In the genomic region with DNA sequence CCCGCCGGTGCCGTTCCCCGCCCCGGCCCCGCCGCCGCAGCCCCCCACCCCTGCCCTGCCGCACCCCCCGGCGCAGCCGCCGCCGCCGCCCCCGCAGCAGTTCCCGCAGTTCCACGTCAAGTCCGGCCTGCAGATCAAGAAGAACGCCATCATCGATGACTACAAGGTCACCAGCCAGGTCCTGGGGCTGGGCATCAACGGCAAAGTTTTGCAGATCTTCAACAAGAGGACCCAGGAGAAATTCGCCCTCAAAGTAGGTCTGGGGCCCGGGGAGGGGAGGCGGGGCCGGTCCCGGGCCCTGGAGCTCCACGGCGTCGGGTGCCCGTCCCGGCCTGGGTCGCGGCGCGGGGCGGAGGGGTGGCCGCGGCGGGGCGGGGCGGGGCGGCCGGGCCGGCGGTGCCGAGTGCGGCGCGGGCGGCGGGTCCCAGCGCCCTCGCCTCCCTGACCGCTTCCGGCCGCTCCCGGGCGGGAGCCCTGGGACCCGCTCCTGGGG, we compare ENCODE assay signal across 8 cellular contexts. TPM values are rescaled to one million over a fixed set of nuclear protein-coding genes. Genes with fewer than 3 reads are reported as not detected.
DNase-seq lines count a peak whose midpoint lies in the region; ATAC-seq, FAIRE-seq and TF ChIP-seq lines count a peak whose summit lies in the region.

No MANE protein-coding gene starts in this region.

- no peaks in the 10 kb centered on the region for H3K9me3 Mint-ChIP-seq in central memory CD8-positive, alpha-beta T cell

- no peak for FAIRE-seq in HepG2 (lab: Jason Lieb, UNC)

- peak overlapping the region; percentile 91 for H3K27ac Mint-ChIP-seq in central memory CD8-positive, alpha-beta T cell (ENCODE audit: low read depth)

- no peaks in the 10 kb centered on the region for H3K9me3 ChIP-seq in HepG2 (ENCODE audit: low read length)

- peaks cover 42% of the 10 kb centered on the region for H3K79me2 ChIP-seq in HepG2 (ENCODE audit: insufficient read depth, low read length)

- CTCF ChIA-PET in HepG2 (lab: Yijun Ruan, JAX; ENCODE audit: low intra/inter-chr PET ratio, low total read pairs) = no interaction called here

- no peak for TF ChIP-seq CTCF in GM12864 (IDR thresholded peaks at IDR 0.05; ENCODE audit: low read depth, low read length, missing control alignments)
- no peak for TF ChIP-seq CTCF in HepG2 (CRISPR knock-in tag; IDR thresholded peaks at IDR 0.05)

- POLR2A ChIA-PET in HepG2 (lab: Yijun Ruan, JAX) = interaction anchor here (1.0 kb wide), 3 partner anchors 10 to 73 kb away, joined by 3 read pairs; no protein-coding TSS in a partner anchor

- BruUV-seq in HepG2 (replicated peaks; lab: Mats Ljungman, UMichigan) = no TSS peak

- H3K27ac ChIP-seq in HepG2 (ENCODE audit: extremely low read length, insufficient read depth, low read length) = peak overlapping the region; percentile 84

- DNase-seq in GM12864 (ENCODE audit: low read depth) (no peak), SW480 (ENCODE audit: low spot score) (peak; percentile 60), HepG2 (ENCODE audit: low spot score) (no peak), dedifferentiated amniotic fluid mesenchymal stem cell (ENCODE audit: extremely low spot score) (no peak)
- no peak for DNase-seq in central memory CD8-positive, alpha-beta T cell (ENCODE audit: low spot score in 2 of 2)
- peak; percentile 69 for DNase-seq in stimulated activated CD8-positive, alpha-beta memory T cell treated with anti-CD3 and anti-CD28 coated beads, Interleukin-4, amount 100 ng/mL, for 48 hours

- WGBS in HepG2 (ENCODE audit: low lambda C conversion rate) = no CpG with 5 or more reads among the region's 60 CpGs

- H3K36me3 ChIP-seq in HepG2 (replicated peaks in 1 of 2; ENCODE audit: control insufficient read depth in 1 of 2, insufficient read depth in 2 of 2, low read length in 2 of 2) = peaks cover 0 to 1% of the 10 kb centered on the region in 2 experiments; a peak in 1 of 5 replicates

- no peak overlapping the region for H2AFZ ChIP-seq in HepG2 (ENCODE audit: low read length)

- peak; percentile 31 for ATAC-seq in HG02678 (IDR thresholded peaks at IDR 0.05; ENCODE audit: unreplicated experiment)
- ATAC-seq in central memory CD8-positive, alpha-beta T cell (replicated peaks; ENCODE audit: extremely low read depth, poor library complexity, severe bottlenecking) = peak; percentile 33
- peak; percentile 51 for ATAC-seq in HepG2
- ATAC-seq in HG02970 (IDR thresholded peaks at IDR 0.05; ENCODE audit: low FRiP score, unreplicated experiment) = no peak

- peaks cover 80% of the 10 kb centered on the region for H3K4me1 ChIP-seq in HepG2 (ENCODE audit: insufficient read depth, low read length)

- H3K4me2 ChIP-seq in HepG2 (ENCODE audit: low read depth, low read length) = peak overlapping the region; percentile 95

- H3K27me3 Mint-ChIP-seq in central memory CD8-positive, alpha-beta T cell = no peaks in the 10 kb centered on the region

- no peak for TF ChIP-seq RAD21 in HepG2 (CRISPR knock-in tag; IDR thresholded peaks at IDR 0.05)

- TF ChIP-seq EP300 in HepG2 (IDR thresholded peaks at IDR 0.05; ENCODE audit: low read depth in 2 of 2, low read length in 2 of 2) = no peak
- no peak for TF ChIP-seq EP300 in HepG2 (CRISPR knock-in tag; IDR thresholded peaks at IDR 0.05; ENCODE audit: borderline replicate concordance)

- intact Hi-C loops in HepG2 (cut with micrococcal nuclease; ENCODE audit: unreplicated experiment) = no loop called here

- peaks cover 33% of the 10 kb centered on the region; the same call in 1 of the 2 replicates for H4K20me1 ChIP-seq in HepG2 (ENCODE audit: insufficient read depth, low read length)

- peaks cover 23% of the 10 kb centered on the region for H3K36me3 Mint-ChIP-seq in central memory CD8-positive, alpha-beta T cell (ENCODE audit: insufficient read depth)

- H3K4me1 Mint-ChIP-seq in central memory CD8-positive, alpha-beta T cell = peaks cover 52% of the 10 kb centered on the region

- in situ Hi-C loops in HepG2 (cut with HindIII; ENCODE audit: extremely low pct_ligation_motif_present, low pct_unique_long_range_greater_than_20kb) = no loop called here

- no peak for TF ChIP-seq POLR2A in HepG2 (IDR thresholded peaks at IDR 0.05; ENCODE audit: insufficient read depth in 1 of 2, low read depth in 2 of 2, low read length in 2 of 2)

- H3K4me3 ChIP-seq in GM12864 (ENCODE audit: low read depth, low read length) = peak overlapping the region; percentile 96
- H3K4me3 ChIP-seq in HepG2 (replicated peaks in 1 of 3; ENCODE audit: insufficient read depth in 1 of 3, low read depth in 2 of 3, low read length in 3 of 3) = peak overlapping the region; percentile 66 to 91 (median 88)

- H3K27me3 ChIP-seq in HepG2 (ENCODE audit: control insufficient read depth in 1 of 2, insufficient read depth in 2 of 2, low read length in 2 of 2) = peaks cover 2 to 10% of the 10 kb centered on the region in 2 experiments; a peak in 3 of 5 replicates

- H3K9ac ChIP-seq in HepG2 (ENCODE audit: insufficient read depth, low read depth, low read length) = peak overlapping the region; percentile 84

- peak overlapping the region; percentile 98 for H3K4me3 Mint-ChIP-seq in central memory CD8-positive, alpha-beta T cell

TF ChIP-seq in HepG2, 621 proteins besides CTCF, POLR2A, EP300 and RAD21:
- TF ChIP-seq ETV5 (CRISPR knock-in tag; IDR thresholded peaks at IDR 0.05; ENCODE audit: borderline replicate concordance) = 0 out of 2 replicates have a peak, but pooled peaks have one; percentile 9
- TF ChIP-seq SIN3A (IDR thresholded peaks at IDR 0.05; ENCODE audit: borderline replicate concordance, low read depth, low read length) = peak; percentile 34; the same call in 1 of the 2 replicates
- peak; percentile 38; the same call in 1 of the 2 replicates for TF ChIP-seq ZNF777 (CRISPR knock-in tag; IDR thresholded peaks at IDR 0.05)
- 0 out of 2 replicates have a peak, but pooled peaks have one; percentile 18 for TF ChIP-seq GABPA (IDR thresholded peaks at IDR 0.05; ENCODE audit: low read depth, low read length)
- TF ChIP-seq GABPA (CRISPR knock-in tag; IDR thresholded peaks at IDR 0.05; ENCODE audit: low read depth) = no peak
- TF ChIP-seq KMT2A (CRISPR knock-in tag; IDR thresholded peaks at IDR 0.05) = 0 out of 2 replicates have a peak, but pooled peaks have one; percentile 16
- TF ChIP-seq JUND (CRISPR knock-in tag; IDR thresholded peaks at IDR 0.05) = no peak
- TF ChIP-seq PAF1 (CRISPR knock-in tag; IDR thresholded peaks at IDR 0.05) = no peak
- no peak for TF ChIP-seq ZNF251 (CRISPR knock-in tag; IDR thresholded peaks at IDR 0.05)
- TF ChIP-seq PAX8 (CRISPR knock-in tag; IDR thresholded peaks at IDR 0.05; ENCODE audit: borderline replicate concordance) = no peak
- no peak for TF ChIP-seq ZNF44 (CRISPR knock-in tag; IDR thresholded peaks at IDR 0.05)
- TF ChIP-seq MTF1 (CRISPR knock-in tag; IDR thresholded peaks at IDR 0.05) = no peak

RNA-seq across cellular contexts. Expression of a gene that starts 0.6 kb away (rescaled TPM):
- 14.5 and 16.6 TPM in 2 replicates for total RNA-seq in HepG2 (2016; rRNA removed; fragmentation: Illumina TruSeq; extraction: Trizol)
- total RNA-seq in HepG2 (2016; cell fraction: cytosol; rRNA removed; fragmentation: Illumina TruSeq; extraction: Trizol; ENCODE audit: low read depth) = 11.7 and 13.0 TPM in 2 replicates
- total RNA-seq in HepG2 (2016; cell fraction: insoluble cytoplasmic fraction; rRNA removed; fragmentation: Illumina TruSeq; extraction: Trizol) = 11.8 and 16.6 TPM in 2 replicates
- 26.9 and 28.5 TPM in 2 replicates for total RNA-seq in HepG2 (2016; cell fraction: membrane; rRNA removed; fragmentation: Illumina TruSeq; extraction: Trizol)
- total RNA-seq in HepG2 (2016; cell fraction: nucleus; rRNA removed; fragmentation: Illumina TruSeq; extraction: Trizol) = 15.3 TPM in 2 replicates
- polyA plus RNA-seq in HepG2 (2011; rRNA removed) = 34.0 and 40.1 TPM in 2 replicates
- 28.8 and 30.9 TPM in 2 replicates for polyA plus RNA-seq in HepG2 (2011; cell fraction: cytosol; rRNA removed)
- polyA plus RNA-seq in HepG2 (2011; cell fraction: nucleus; rRNA removed) = 60.6 and 63.0 TPM in 2 replicates
- 17.3 and 31.0 TPM in 2 replicates for polyA plus RNA-seq in HepG2 (2012)
- polyA plus RNA-seq in HepG2 (2016; cell fraction: cytosol; fragmentation: Illumina TruSeq; extraction: Trizol; ENCODE audit: low read depth) = 13.8 and 14.2 TPM in 2 replicates
- polyA plus RNA-seq in HepG2 (2016; cell fraction: insoluble cytoplasmic fraction; fragmentation: Illumina TruSeq; extraction: Trizol; ENCODE audit: low read depth) = 17.8 and 22.4 TPM in 2 replicates
- polyA plus RNA-seq in HepG2 (2016; cell fraction: membrane; fragmentation: Illumina TruSeq; extraction: Trizol; ENCODE audit: low read depth) = 32.7 and 35.8 TPM in 2 replicates
- 41.1 and 43.4 TPM in 2 replicates for polyA plus RNA-seq in HepG2 (2016; cell fraction: nucleus; fragmentation: Illumina TruSeq; extraction: Trizol; ENCODE audit: insufficient read depth, low read depth)
- polyA minus RNA-seq in HepG2 (2011; rRNA and poly(A)+ RNA removed; ENCODE audit: low replicate concordance) = 50.0 and 68.4 TPM in 2 replicates
- polyA minus RNA-seq in HepG2 (2011; cell fraction: cytosol; rRNA and poly(A)+ RNA removed) = 15.6 and 16.3 TPM in 2 replicates
- polyA minus RNA-seq in HepG2 (2011; cell fraction: nucleus; rRNA and poly(A)+ RNA removed) = 24.2 and 25.9 TPM in 2 replicates

RNA-seq across cellular contexts. Expression of a gene that starts 50.0 kb away (rescaled TPM):
- 2.8 and 4.1 TPM in 2 replicates for total RNA-seq in HepG2 (2016; rRNA removed; fragmentation: Illumina TruSeq; extraction: Trizol)
- 0.44 and 0.81 TPM in 2 replicates for total RNA-seq in HepG2 (2016; cell fraction: cytosol; rRNA removed; fragmentation: Illumina TruSeq; extraction: Trizol; ENCODE audit: low read depth)
- total RNA-seq in HepG2 (2016; cell fraction: insoluble cytoplasmic fraction; rRNA removed; fragmentation: Illumina TruSeq; extraction: Trizol) = 3.1 and 4.0 TPM in 2 replicates
- 1.4 and 1.5 TPM in 2 replicates for total RNA-seq in HepG2 (2016; cell fraction: membrane; rRNA removed; fragmentation: Illumina TruSeq; extraction: Trizol)
- total RNA-seq in HepG2 (2016; cell fraction: nucleus; rRNA removed; fragmentation: Illumina TruSeq; extraction: Trizol) = 1.7 and 2.7 TPM in 2 replicates
- polyA plus RNA-seq in HepG2 (2011; rRNA removed) = 0.48 and 0.50 TPM in 2 replicates
- polyA plus RNA-seq in HepG2 (2011; cell fraction: cytosol; rRNA removed) = 0.31 and 0.43 TPM in 2 replicates
- polyA plus RNA-seq in HepG2 (2011; cell fraction: nucleus; rRNA removed) = 0.29 and 0.58 TPM in 2 replicates
- 0.40 and 0.43 TPM in 2 replicates for polyA plus RNA-seq in HepG2 (2012)
- 0.10 and 0.25 TPM in 2 replicates for polyA plus RNA-seq in HepG2 (2016; cell fraction: cytosol; fragmentation: Illumina TruSeq; extraction: Trizol; ENCODE audit: low read depth)
- 1.7 and 2.1 TPM in 2 replicates for polyA plus RNA-seq in HepG2 (2016; cell fraction: insoluble cytoplasmic fraction; fragmentation: Illumina TruSeq; extraction: Trizol; ENCODE audit: low read depth)
- polyA plus RNA-seq in HepG2 (2016; cell fraction: membrane; fragmentation: Illumina TruSeq; extraction: Trizol; ENCODE audit: low read depth) = 0.34 and 0.35 TPM in 2 replicates
- polyA plus RNA-seq in HepG2 (2016; cell fraction: nucleus; fragmentation: Illumina TruSeq; extraction: Trizol; ENCODE audit: insufficient read depth, low read depth) = 1.0 and 1.5 TPM in 2 replicates
- polyA minus RNA-seq in HepG2 (2011; rRNA and poly(A)+ RNA removed; ENCODE audit: low replicate concordance) = 0.80 and 17.9 TPM in 2 replicates
- polyA minus RNA-seq in HepG2 (2011; cell fraction: cytosol; rRNA and poly(A)+ RNA removed) = 0.40 and 1.7 TPM in 2 replicates
- 1.2 and 2.0 TPM in 2 replicates for polyA minus RNA-seq in HepG2 (2011; cell fraction: nucleus; rRNA and poly(A)+ RNA removed)

Comparison
In these comparisons a context has a peak if more than half of its experiments do, and no peak if none do; other contexts are left out.
1. DNase-seq: peak in SW480 (single experiment) and stimulated activated CD8-positive, alpha-beta memory T cell treated with anti-CD3 and anti-CD28 coated beads, Interleukin-4, amount 100 ng/mL, for 48 hours (single experiment); none in GM12864 (single experiment), central memory CD8-positive, alpha-beta T cell (0 of 2), HepG2 (single experiment) and dedifferentiated amniotic fluid mesenchymal stem cell (single experiment).